Comparison of ENCODE assay signal across 8 cellular contexts in the genomic region with DNA sequence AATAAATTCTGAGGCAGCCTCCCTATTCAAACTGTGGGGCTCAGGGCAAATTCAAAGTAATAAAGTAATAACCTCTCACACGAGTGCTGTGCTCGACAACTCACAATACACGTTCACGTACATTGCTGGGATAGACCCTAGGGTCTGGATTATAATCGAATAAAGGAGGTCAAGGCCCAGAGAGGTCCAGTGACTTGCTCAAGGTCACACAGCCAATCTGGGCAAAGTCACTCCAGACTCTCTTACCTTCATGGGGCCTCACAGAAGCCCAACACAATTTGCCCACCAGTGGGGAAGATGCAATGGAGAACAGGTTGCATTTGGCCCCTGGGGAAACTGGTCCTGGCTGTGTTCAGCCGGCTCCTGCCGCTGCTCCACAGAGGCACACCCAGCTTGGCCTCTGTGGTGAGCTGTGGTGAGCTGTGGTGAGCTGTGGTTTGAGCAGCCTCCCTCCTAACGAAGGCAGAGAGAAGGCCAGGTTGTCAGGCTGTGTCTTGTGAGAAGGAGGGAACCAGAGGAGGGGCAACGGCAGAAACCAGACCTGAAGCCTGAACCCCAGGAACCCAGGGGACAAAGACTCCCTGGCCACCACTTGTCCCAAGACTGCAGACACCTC. TPM values are rescaled to one million over a fixed set of nuclear protein-coding genes. Genes with fewer than 3 reads are reported as not detected.
A peak's percentile ranks its signal among the peaks of the same experiment; 100 is the strongest.
DNase-seq lines count a peak whose midpoint lies in the region; ATAC-seq, FAIRE-seq and TF ChIP-seq lines count a peak whose summit lies in the region.

No MANE protein-coding gene starts in this region.

- ATAC-seq in GM23338, result no peak
- ATAC-seq in K562, result no peak
- ATAC-seq in GM18519 (IDR thresholded peaks at IDR 0.05; ENCODE audit: low FRiP score, unreplicated experiment), result no peak

- no peaks in the 10 kb centered on the region for H3K9me2 ChIP-seq in GM23338 (ENCODE audit: insufficient read depth)
- no peaks in the 10 kb centered on the region for H3K9me2 ChIP-seq in SU-DHL-6 (replicated peaks; ENCODE audit: insufficient read depth, low read length)

- no peak for TF ChIP-seq EP300 in K562 (IDR thresholded peaks at IDR 0.05; ENCODE audit: low read length)

- H3K27me3 Mint-ChIP-seq in GM23338 (ENCODE audit: insufficient read depth, low read depth, poor library complexity), result peaks cover 14% of the 10 kb centered on the region

- H2AFZ ChIP-seq in GM23338 (no peak overlapping the region), SU-DHL-6 (ENCODE audit: low read depth, low read length, severe bottlenecking) (no peak overlapping the region), K562 (ENCODE audit: low read depth, low read length) (peak overlapping the region; percentile 20; the same call in 1 of the 2 replicates)

- H3K27ac ChIP-seq in BLaER1, result no peak overlapping the region
- 0 out of 2 replicates have a peak overlapping the region, but pooled peaks have one; percentile 14 for H3K27ac ChIP-seq in GM23338 (ENCODE audit: low read depth)
- peak overlapping the region; percentile 94 for H3K27ac ChIP-seq in SU-DHL-6 (ENCODE audit: low read depth, low read length)
- H3K27ac ChIP-seq in K562 (ENCODE audit: extremely low read depth, low read depth, low read length), result no peak overlapping the region

- H3K9ac ChIP-seq in BLaER1, result no peak overlapping the region
- peak overlapping the region; percentile 50 for H3K9ac ChIP-seq in SU-DHL-6 (ENCODE audit: low read length)
- H3K9ac ChIP-seq in K562 (ENCODE audit: insufficient read depth in 1 of 2, low read depth in 2 of 2, low read length in 2 of 2), result peak overlapping the region in 1 of 2 experiments; percentile 33; a peak in 1 of 4 replicates

- FAIRE-seq in K562 (lab: Jason Lieb, UNC), result no peak

- TF ChIP-seq CTCF in GM23338 (conservative IDR thresholded peaks at IDR 0.05; ENCODE audit: low read depth in 2 of 2), result no peak
- TF ChIP-seq CTCF in SU-DHL-6 (IDR thresholded peaks at IDR 0.05; ENCODE audit: insufficient read depth, low read length, poor library complexity, severe bottlenecking), result no peak
- no peak for TF ChIP-seq CTCF in K562 (IDR thresholded peaks at IDR 0.05 in 2 of 3, conservative IDR thresholded peaks at IDR 0.05 in 1 of 3; ENCODE audit: insufficient read depth in 2 of 3, low read depth in 1 of 3, low read length in 3 of 3)

- H3K27me3 ChIP-seq in BLaER1, result peaks cover 47% of the 10 kb centered on the region
- H3K27me3 ChIP-seq in GM23338 (ENCODE audit: insufficient read depth), result no peaks in the 10 kb centered on the region
- no peaks in the 10 kb centered on the region for H3K27me3 ChIP-seq in SU-DHL-6 (ENCODE audit: low read length)
- H3K27me3 ChIP-seq in K562 (ENCODE audit: control insufficient read depth in 2 of 2, insufficient read depth in 2 of 2, low read length in 2 of 2), result no peaks in the 10 kb centered on the region

- no peaks in the 10 kb centered on the region for H3K9me1 ChIP-seq in K562 (ENCODE audit: control insufficient read depth, insufficient read depth, low read length)

- no TSS peak for BruUV-seq in K562 (replicated peaks; lab: Mats Ljungman, UMichigan)

- H3F3A ChIP-seq in GM23338 (replicated peaks; ENCODE audit: low read depth), result peaks cover 7% of the 10 kb centered on the region; the same call in 1 of the 2 replicates
- peaks cover 37% of the 10 kb centered on the region for H3F3A ChIP-seq in SU-DHL-6 (ENCODE audit: insufficient read depth)

- POLR2A ChIA-PET in K562 (lab: Yijun Ruan, JAX), result no interaction called here

- peak overlapping the region; percentile 43; the same call in 1 of the 2 replicates for H3K4me3 ChIP-seq in BLaER1
- H3K4me3 ChIP-seq in GM23338, result no peak overlapping the region
- H3K4me3 ChIP-seq in SU-DHL-6 (ENCODE audit: insufficient read depth, low read length, poor library complexity, severe bottlenecking), result peak overlapping the region; percentile 38
- H3K4me3 ChIP-seq in K562, result no peak overlapping the region

- H3K4me3 Mint-ChIP-seq in GM23338, result no peak overlapping the region

- CTCF ChIA-PET in K562 (lab: Yijun Ruan, JAX; ENCODE audit: low intra/inter-chr PET ratio), result no interaction called here

- no peak for TF ChIP-seq RAD21 in K562 (CRISPR knock-in tag; conservative IDR thresholded peaks at IDR 0.05 in 1 of 2, IDR thresholded peaks at IDR 0.05 in 1 of 2)

- 56% methylated on average over 9 of the region's 9 CpGs for WGBS in K562 (ENCODE audit: insufficient coverage, low coverage, missing lambda C conversion rate)

- in situ Hi-C loops in K562 (cut with MboI), result no loop called here

- no peak for TF ChIP-seq POLR2A in K562 (conservative IDR thresholded peaks at IDR 0.05)

- H3K79me2 ChIP-seq in GM23338 (replicated peaks; ENCODE audit: insufficient read depth) (no peaks in the 10 kb centered on the region; the same call in 1 of the 2 replicates), SU-DHL-6 (ENCODE audit: insufficient read depth, low read length) (no peaks in the 10 kb centered on the region), K562 (ENCODE audit: control insufficient read depth, insufficient read depth, low read length) (no peaks in the 10 kb centered on the region)

- H3K4me1 ChIP-seq in BLaER1 (peaks cover 64% of the 10 kb centered on the region), GM23338 (ENCODE audit: insufficient read depth) (peaks cover 41% of the 10 kb centered on the region), K562 (replicated peaks in 1 of 2; ENCODE audit: control insufficient read depth in 2 of 2, insufficient read depth in 2 of 2, low read length in 2 of 2) (peaks cover 14 to 24% of the 10 kb centered on the region in 2 experiments)

- peaks cover 70% of the 10 kb centered on the region for H4K20me1 ChIP-seq in BLaER1
- no peaks in the 10 kb centered on the region for H4K20me1 ChIP-seq in GM23338 (replicated peaks; ENCODE audit: insufficient read depth)
- no peaks in the 10 kb centered on the region for H4K20me1 ChIP-seq in SU-DHL-6 (ENCODE audit: low read depth, low read length)
- H4K20me1 ChIP-seq in K562 (replicated peaks; ENCODE audit: control insufficient read depth, insufficient read depth, low read length), result no peaks in the 10 kb centered on the region

- no peaks in the 10 kb centered on the region; the same call in 2 of the 3 replicates for H3K36me3 Mint-ChIP-seq in GM23338 (ENCODE audit: low read depth)

- H3K9me3 Mint-ChIP-seq in GM23338, result no peaks in the 10 kb centered on the region

- H3K27ac Mint-ChIP-seq in GM23338, result no peak overlapping the region

- H3K4me2 ChIP-seq in BLaER1, result peak overlapping the region; percentile 92
- H3K4me2 ChIP-seq in GM23338, result 0 out of 2 replicates have a peak overlapping the region, but pooled peaks have one; percentile 20
- H3K4me2 ChIP-seq in SU-DHL-6 (ENCODE audit: low read depth, low read length, poor library complexity, severe bottlenecking), result peak overlapping the region; percentile 64
- H3K4me2 ChIP-seq in K562 (ENCODE audit: insufficient read depth, low read length), result no peak overlapping the region

- H3K36me3 ChIP-seq in BLaER1 (no peaks in the 10 kb centered on the region), GM23338 (ENCODE audit: insufficient read depth) (no peaks in the 10 kb centered on the region; the same call in 1 of the 2 replicates), SU-DHL-6 (ENCODE audit: low read length) (no peaks in the 10 kb centered on the region), K562 (ENCODE audit: control insufficient read depth, insufficient read depth, low read length) (no peaks in the 10 kb centered on the region)

- H3K4me1 Mint-ChIP-seq in GM23338, result peaks cover 53% of the 10 kb centered on the region

- DNase-seq in GM23338 (ENCODE audit: low spot score) (no peak), K562 (ENCODE audit: extremely low read depth in 1 of 4, low spot score in 3 of 4) (no peak), 8988T (no peak), dermis blood vessel endothelial cell (no peak)
- peak; percentile 61 to 65 for DNase-seq in stimulated activated CD4-positive, alpha-beta T cell treated with anti-CD3 and anti-CD28 coated beads, Interleukin-2, amount 100 ng/mL, for 48 hours

- intact Hi-C loops in K562 (cut with micrococcal nuclease), result no loop called here

- H3K9me3 ChIP-seq in BLaER1 (no peaks in the 10 kb centered on the region), SU-DHL-6 (ENCODE audit: insufficient read depth, low read length) (no peaks in the 10 kb centered on the region), K562 (replicated peaks; ENCODE audit: control insufficient read depth, insufficient read depth, low read depth, low read length) (no peaks in the 10 kb centered on the region)

RNA-seq across cellular contexts. Expression of a gene that starts 35.1 kb away (rescaled TPM):
- total RNA-seq in GM23338 (2014; rRNA removed; shearing (Covaris generic)), result 10.4 and 15.3 TPM in 2 replicates
- 7.7 and 7.8 TPM in 2 replicates for polyA plus RNA-seq in GM23338 (2016; fragmentation: Nextera tagmentation; extraction: Ambion mirVana)
- total RNA-seq in K562 (2011; cell fraction: chromatin; rRNA removed; ENCODE audit: low replicate concordance), result 0.40 and 0.90 TPM in 2 replicates
- 0.39 and 0.83 TPM in 2 replicates for total RNA-seq in K562 (2011; cell fraction: nucleolus; rRNA removed)
- 0.23 and 0.73 TPM in 2 replicates for total RNA-seq in K562 (2011; cell fraction: nucleoplasm; rRNA removed)
- total RNA-seq in K562 (2014; rRNA removed), result 0.05 and 0.29 TPM in 2 replicates
- 0.13 and 0.18 TPM in 2 replicates for total RNA-seq in K562 (2014; rRNA removed; fragmentation: Illumina TruSeq; extraction: Trizol)
- total RNA-seq in K562 (2015; rRNA removed; fragmentation: Illumina TruSeq; extraction: Trizol), result 0.14 and 0.15 TPM in 2 replicates
- total RNA-seq in K562 (2021), result 0.44 and 0.47 TPM in 2 replicates
- polyA plus RNA-seq in K562 (2011; rRNA removed), result 0.11 and 0.68 TPM in 2 replicates
- 0.19 and 0.37 TPM in 2 replicates for polyA plus RNA-seq in K562 (2011; cell fraction: cytosol; rRNA removed)
- polyA plus RNA-seq in K562 (2011; cell fraction: nucleus; rRNA removed), result 0.41 and 0.49 TPM in 2 replicates
- polyA plus RNA-seq in K562 (2012), result 0.20 and 0.60 TPM in 2 replicates
- 0.27 and 0.33 TPM in 2 replicates for polyA plus RNA-seq in K562 (2014; fragmentation: Illumina TruSeq; extraction: Trizol)
- under 1 TPM; 0.04 to 0.10 TPM for polyA plus RNA-seq in K562 (2014; fragmentation: Nextera tagmentation; extraction: Ambion mirVana)
- polyA plus RNA-seq in K562 (2014; rRNA removed), result 0.19 and 0.45 TPM in 2 replicates
- 0.28 and 0.39 TPM in 2 replicates for polyA minus RNA-seq in K562 (2011; rRNA and poly(A)+ RNA removed)
- 0.48 and 0.64 TPM in 2 replicates for polyA minus RNA-seq in K562 (2011; cell fraction: cytosol; rRNA and poly(A)+ RNA removed)
- polyA minus RNA-seq in K562 (2011; cell fraction: nucleus; rRNA and poly(A)+ RNA removed), result 0.54 and 0.78 TPM in 2 replicates
- 4.6 and 5.0 TPM in 2 replicates for total RNA-seq in dermis blood vessel endothelial cell

RNA-seq across cellular contexts. Expression of a gene that starts 58.7 kb away (rescaled TPM):
- 9.9 and 11.8 TPM in 2 replicates for total RNA-seq in GM23338 (2014; rRNA removed; shearing (Covaris generic))
- polyA plus RNA-seq in GM23338 (2016; fragmentation: Nextera tagmentation; extraction: Ambion mirVana) (2.6 and 3.1 TPM in 2 replicates), K562 (2011; rRNA removed) (0.60 and 1.3 TPM in 2 replicates), K562 (2014; fragmentation: Illumina TruSeq; extraction: Trizol) (1.2 and 1.3 TPM in 2 replicates), K562 (2014; fragmentation: Nextera tagmentation; extraction: Ambion mirVana) (under 1 TPM; 0.06 to 0.10 TPM), K562 (2014; rRNA removed) (1.2 and 2.0 TPM in 2 replicates)
- total RNA-seq in K562 (2011; cell fraction: chromatin; rRNA removed; ENCODE audit: low replicate concordance), result 0.44 and 1.0 TPM in 2 replicates
- 0.66 and 1.0 TPM in 2 replicates for total RNA-seq in K562 (2011; cell fraction: nucleolus; rRNA removed)
- total RNA-seq in K562 (2011; cell fraction: nucleoplasm; rRNA removed), result 0.51 and 1.1 TPM in 2 replicates
- total RNA-seq in K562 (2014; rRNA removed) (1.5 and 1.6 TPM in 2 replicates), K562 (2014; rRNA removed; fragmentation: Illumina TruSeq; extraction: Trizol) (0.48 and 0.62 TPM in 2 replicates), K562 (2015; rRNA removed; fragmentation: Illumina TruSeq; extraction: Trizol) (0.94 and 0.98 TPM in 2 replicates), K562 (2021) (1.8 TPM in 2 replicates), dermis blood vessel endothelial cell (1.7 and 1.9 TPM in 2 replicates)
- 1.6 and 1.7 TPM in 2 replicates for polyA plus RNA-seq in K562 (2011; cell fraction: cytosol; rRNA removed)
- polyA plus RNA-seq in K562 (2011; cell fraction: nucleus; rRNA removed), result 1.6 and 1.9 TPM in 2 replicates
- 2.0 and 6.3 TPM in 2 replicates for polyA plus RNA-seq in K562 (2012)
- 0.74 and 1.3 TPM in 2 replicates for polyA minus RNA-seq in K562 (2011; rRNA and poly(A)+ RNA removed)
- polyA minus RNA-seq in K562 (2011; cell fraction: cytosol; rRNA and poly(A)+ RNA removed), result 0.76 and 2.9 TPM in 2 replicates
- 0.54 and 1.6 TPM in 2 replicates for polyA minus RNA-seq in K562 (2011; cell fraction: nucleus; rRNA and poly(A)+ RNA removed)

Comparison
In these comparisons a context has a peak if more than half of its experiments do, and no peak if none do; other contexts are left out.
1. H3K27ac ChIP-seq: peak in GM23338 (single experiment) and SU-DHL-6 (single experiment); none in BLaER1 (single experiment) and K562 (single experiment).
2. H3K4me3 ChIP-seq: peak in BLaER1 (single experiment) and SU-DHL-6 (single experiment); none in GM23338 (single experiment) and K562 (single experiment).
3. DNase-seq: peak in stimulated activated CD4-positive, alpha-beta T cell treated with anti-CD3 and anti-CD28 coated beads, Interleukin-2, amount 100 ng/mL, for 48 hours (2 of 2); none in GM23338 (single experiment), K562 (0 of 4), 8988T (single experiment) and dermis blood vessel endothelial cell (single experiment).